13 cellular contexts compared by ENCODE assay signal in the genomic region with DNA sequence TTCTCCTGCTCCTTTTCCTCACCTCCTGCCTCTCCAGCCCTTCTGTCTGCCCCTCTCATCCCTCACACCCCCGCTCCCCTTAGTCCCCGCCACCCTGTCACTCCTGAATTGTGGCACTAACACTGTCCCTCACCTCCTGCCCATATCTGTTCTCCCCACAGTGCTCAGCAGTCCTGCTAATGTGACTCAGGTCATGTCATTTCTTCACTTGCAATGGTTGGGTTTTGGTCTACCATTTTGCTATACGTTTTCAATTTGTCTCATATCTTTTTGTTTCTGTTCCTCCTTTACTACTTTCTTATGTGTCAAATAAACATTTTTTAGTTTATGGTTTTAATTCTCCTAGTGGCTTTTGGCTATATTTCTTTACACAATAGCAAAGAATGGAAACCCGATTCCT. TPM values are rescaled to one million over a fixed set of nuclear protein-coding genes. Genes with fewer than 3 reads are reported as not detected.
A peak's percentile ranks its signal among the peaks of the same experiment; 100 is the strongest.
DNase-seq lines count a peak whose midpoint lies in the region; ATAC-seq, FAIRE-seq and TF ChIP-seq lines count a peak whose summit lies in the region.
"Had no signal": no experiment of that assay in that cellular context is flagged by ENCODE, and none has a peak within 500 bp of the region (broad histone marks: within the 10 kb centered on the region; RNA-seq: fewer than 3 reads in every experiment).

No MANE protein-coding gene starts in this region.

- POLR2A ChIA-PET in naive thymus-derived CD8-positive, alpha-beta T cell (lab: Charles Lee), result interaction anchor here (0.8 to 2.6 kb wide), 13 partner anchors 8 to 1613 kb away, joined by 3 to 30 read pairs (median 4); partner anchors contain the start of gene HLA-C
- POLR2A ChIA-PET in SK-N-SH (lab: Yijun Ruan, JAX), result no interaction called here

- CTCF ChIA-PET in SK-N-SH (lab: Yijun Ruan, JAX), result interaction anchor here (1.0 kb wide), 1 partner anchor 8 kb away, joined by 4 read pairs; no protein-coding TSS in a partner anchor

- H3K4me1 ChIP-seq in kidney (ENCODE audit: control insufficient read depth in 1 of 2, insufficient read depth in 1 of 2, low read depth in 1 of 2, low read length in 2 of 2), result peaks cover 0 to 12% of the 10 kb centered on the region in 2 donors
- no peaks in the 10 kb centered on the region; a peak in 1 of 4 replicates for H3K4me1 ChIP-seq in SK-N-SH (ENCODE audit: control insufficient read depth in 1 of 2, insufficient read depth in 2 of 2, low read depth in 1 of 2, low read length in 1 of 2)
- H3K4me1 ChIP-seq: right lobe of liver had no signal

- TF ChIP-seq POLR2A in GM19193 (IDR thresholded peaks at IDR 0.05; ENCODE audit: extremely low read depth, insufficient read depth, insufficient read length), result peak; percentile 22

- no peaks in the 10 kb centered on the region for H3F3A ChIP-seq in SK-N-SH (replicated peaks; ENCODE audit: insufficient read depth)

- H3K27ac ChIP-seq in kidney (ENCODE audit: low read depth in 2 of 2, low read length in 2 of 2), result no peak overlapping the region
- H3K27ac ChIP-seq in SK-N-SH (ENCODE audit: low read depth in 2 of 2, low read length in 1 of 2), result no peak overlapping the region

- H3K79me2 ChIP-seq in SK-N-SH (ENCODE audit: insufficient read depth), result no peaks in the 10 kb centered on the region

- ATAC-seq in naive thymus-derived CD8-positive, alpha-beta T cell, result no peak
- no peak for ATAC-seq in GM21723 (IDR thresholded peaks at IDR 0.05; ENCODE audit: unreplicated experiment)

- H3K36me3 Mint-ChIP-seq in activated T-helper 2 cell treated with anti-CD3 and anti-CD28 coated beads, Interferon-gamma antibody, Interleukin-2, Interleukin-4, amounts not matched to agents 10 μg/mL and 5 μg/mL and 100 μg/mL, durations not matched to agents 14 hours and 24 hours and 36 hours (ENCODE audit: low read depth), result peaks cover 48% of the 10 kb centered on the region
- peaks cover 21 to 37% (median 33%) of the 10 kb centered on the region in 3 donors for H3K36me3 Mint-ChIP-seq in naive thymus-derived CD8-positive, alpha-beta T cell

- FAIRE-seq in kidney (lab: Jason Lieb, UNC), result no peak

- H3K9ac ChIP-seq in kidney (ENCODE audit: low read length in 2 of 2) (no peak overlapping the region), SK-N-SH (no peak overlapping the region)

- 6% methylated on average over 4 of the region's 4 CpGs for WGBS in SK-N-SH (ENCODE audit: low lambda C conversion rate)

- H3K27me3 ChIP-seq in SK-N-SH (ENCODE audit: insufficient read depth), result peaks cover 8% of the 10 kb centered on the region; the same call in 1 of the 2 replicates
- H3K27me3 ChIP-seq: right lobe of liver had no signal

- peak overlapping the region; percentile 96 for H3K27ac Mint-ChIP-seq in activated T-helper 2 cell treated with anti-CD3 and anti-CD28 coated beads, Interferon-gamma antibody, Interleukin-2, Interleukin-4, amounts not matched to agents 10 μg/mL and 5 μg/mL and 100 μg/mL, durations not matched to agents 14 hours and 24 hours and 36 hours
- peak overlapping the region; percentile 100 for H3K27ac Mint-ChIP-seq in naive thymus-derived CD8-positive, alpha-beta T cell

- H3K36me3 ChIP-seq in kidney (ENCODE audit: control insufficient read depth in 1 of 2, insufficient read depth in 2 of 2, low read length in 2 of 2) (peaks cover 3 to 6% of the 10 kb centered on the region in 2 donors), SK-N-SH (replicated peaks in 1 of 2; ENCODE audit: control insufficient read depth in 1 of 2, insufficient read depth in 2 of 2, low read length in 1 of 2) (no peaks in the 10 kb centered on the region)

- intact Hi-C loops in activated T-helper 2 cell treated with anti-CD3 and anti-CD28 coated beads, Interferon-gamma antibody, Interleukin-2, Interleukin-4, amounts not matched to agents 10 μg/mL and 5 μg/mL and 100 μg/mL, durations not matched to agents 14 hours and 24 hours and 36 hours (cut with micrococcal nuclease), result no loop called here
- intact Hi-C loops in kidney (cut with DNase I), result no loop called here

- H3K4me3 ChIP-seq in kidney (ENCODE audit: low read length in 2 of 2) (no peak overlapping the region), SK-N-SH (ENCODE audit: low read depth in 2 of 2, low read length in 1 of 2) (no peak overlapping the region)

- DNase-seq in CD1c-positive myeloid dendritic cell (ENCODE audit: extremely low spot score) (peak; percentile 20), kidney (no peak), T1000 (lab: John Stamatoyannopoulos, UW) (no peak), SK-N-SH (no peak)
- DNase-seq in activated T-helper 2 cell treated with anti-CD3 and anti-CD28 coated beads, Interferon-gamma antibody, Interleukin-2, Interleukin-4, amounts not matched to agents 10 μg/mL and 5 μg/mL and 100 μg/mL, durations not matched to agents 14 hours and 24 hours and 36 hours (ENCODE audit: low spot score), result no peak
- DNase-seq in naive thymus-derived CD8-positive, alpha-beta T cell, result no peak
- DNase-seq: adrenal gland; C1 segment of cervical spinal cord; dermis blood vessel endothelial cell; right lobe of liver; stimulated activated CD4-positive, alpha-beta T cell treated with anti-CD3 and anti-CD28 coated beads, Interleukin-4, amount 100 ng/mL, for 4 hours had no signal

- H3K9me2 ChIP-seq in SK-N-SH, result no peaks in the 10 kb centered on the region

- H3K27me3 Mint-ChIP-seq in activated T-helper 2 cell treated with anti-CD3 and anti-CD28 coated beads, Interferon-gamma antibody, Interleukin-2, Interleukin-4, amounts not matched to agents 10 μg/mL and 5 μg/mL and 100 μg/mL, durations not matched to agents 14 hours and 24 hours and 36 hours (ENCODE audit: low read depth), result peaks cover 22% of the 10 kb centered on the region
- H3K27me3 Mint-ChIP-seq in naive thymus-derived CD8-positive, alpha-beta T cell, result peaks cover 0 to 3% (median 0%) of the 10 kb centered on the region in 5 donors

- peaks cover 35% of the 10 kb centered on the region for H3K4me1 Mint-ChIP-seq in activated T-helper 2 cell treated with anti-CD3 and anti-CD28 coated beads, Interferon-gamma antibody, Interleukin-2, Interleukin-4, amounts not matched to agents 10 μg/mL and 5 μg/mL and 100 μg/mL, durations not matched to agents 14 hours and 24 hours and 36 hours (ENCODE audit: low read depth)
- H3K4me1 Mint-ChIP-seq in naive thymus-derived CD8-positive, alpha-beta T cell, result peaks cover 35 to 53% (median 45%) of the 10 kb centered on the region in 4 donors

- no peak for TF ChIP-seq RAD21 in SK-N-SH (IDR thresholded peaks at IDR 0.05; ENCODE audit: low read length)

- no peaks in the 10 kb centered on the region for H4K20me1 ChIP-seq in SK-N-SH (ENCODE audit: insufficient read depth)

- H2AFZ ChIP-seq in SK-N-SH (ENCODE audit: low read depth), result no peak overlapping the region

- peak overlapping the region; percentile 93 for H3K4me3 Mint-ChIP-seq in activated T-helper 2 cell treated with anti-CD3 and anti-CD28 coated beads, Interferon-gamma antibody, Interleukin-2, Interleukin-4, amounts not matched to agents 10 μg/mL and 5 μg/mL and 100 μg/mL, durations not matched to agents 14 hours and 24 hours and 36 hours (ENCODE audit: low read depth)
- peak overlapping the region; percentile 97 to 100 (median 99) for H3K4me3 Mint-ChIP-seq in naive thymus-derived CD8-positive, alpha-beta T cell

- H3K9me3 ChIP-seq in kidney (ENCODE audit: control insufficient read depth in 1 of 2, low read length in 2 of 2), result no peaks in the 10 kb centered on the region
- no peaks in the 10 kb centered on the region for H3K9me3 ChIP-seq in SK-N-SH
- H3K9me3 ChIP-seq: adrenal gland, right lobe of liver had no signal

- no peak for TF ChIP-seq EP300 in SK-N-SH (IDR thresholded peaks at IDR 0.05; ENCODE audit: borderline replicate concordance in 1 of 2, low read depth in 1 of 2, low read length in 1 of 2)

- no peak for TF ChIP-seq CTCF in kidney (IDR thresholded peaks at IDR 0.05; ENCODE audit: borderline replicate concordance, extremely low read depth, insufficient read depth)
- no peak for TF ChIP-seq CTCF in SK-N-SH (IDR thresholded peaks at IDR 0.05)

- no peak overlapping the region for H3K4me2 ChIP-seq in SK-N-SH

- H3K9me3 Mint-ChIP-seq in activated T-helper 2 cell treated with anti-CD3 and anti-CD28 coated beads, Interferon-gamma antibody, Interleukin-2, Interleukin-4, amounts not matched to agents 10 μg/mL and 5 μg/mL and 100 μg/mL, durations not matched to agents 14 hours and 24 hours and 36 hours, result peaks cover 9% of the 10 kb centered on the region
- peaks cover 0 to 11% (median 0%) of the 10 kb centered on the region in 9 donors for H3K9me3 Mint-ChIP-seq in naive thymus-derived CD8-positive, alpha-beta T cell

TF ChIP-seq in SK-N-SH, 30 proteins besides CTCF, POLR2A, EP300 and RAD21 (continues in another document):
- TF ChIP-seq TAF1 (IDR thresholded peaks at IDR 0.05; ENCODE audit: borderline replicate concordance, low read depth, low read length) (no peak), FOXJ3 (CRISPR knock-in tag; IDR thresholded peaks at IDR 0.05) (no peak), USF2 (IDR thresholded peaks at IDR 0.05; ENCODE audit: borderline replicate concordance, low read depth, low read length) (no peak)

RNA-seq across cellular contexts. Expression of gene HLA-B, which starts 1.3 kb away (rescaled TPM):
- 3,580 and 3,693 TPM in 2 replicates for total RNA-seq in activated T-helper 2 cell treated with anti-CD3 and anti-CD28 coated beads, Interferon-gamma antibody, Interleukin-2, Interleukin-4, amounts not matched to agents 10 μg/mL and 5 μg/mL and 100 μg/mL, durations not matched to agents 14 hours and 24 hours and 36 hours
- total RNA-seq in naive thymus-derived CD8-positive, alpha-beta T cell, result 1,000 to 10,000 TPM; 5,337 to 5,382 TPM
- polyA plus RNA-seq in naive thymus-derived CD8-positive, alpha-beta T cell, result 1,000 to 10,000 TPM; 5,978 to 8,548 (median 7,722) TPM
- 1,532 TPM for total RNA-seq in kidney
- 1,348 TPM for polyA plus RNA-seq in kidney (ENCODE audit: insufficient read depth, low read depth, low replicate concordance)
- 18.7 and 18.9 TPM in 2 replicates for polyA plus RNA-seq in SK-N-SH (2012; rRNA removed)
- 8.7 and 12.4 TPM in 2 replicates for polyA plus RNA-seq in SK-N-SH (2012; cell fraction: cytosol; rRNA removed)
- 20.5 and 24.9 TPM in 2 replicates for polyA plus RNA-seq in SK-N-SH (2012; cell fraction: nucleus; rRNA removed)

RNA-seq across cellular contexts. Expression of gene MICA, which starts 45.1 kb away (rescaled TPM):
- total RNA-seq in activated T-helper 2 cell treated with anti-CD3 and anti-CD28 coated beads, Interferon-gamma antibody, Interleukin-2, Interleukin-4, amounts not matched to agents 10 μg/mL and 5 μg/mL and 100 μg/mL, durations not matched to agents 14 hours and 24 hours and 36 hours, result 5.6 and 6.0 TPM in 2 replicates
- total RNA-seq in naive thymus-derived CD8-positive, alpha-beta T cell, result 10 to 100 TPM; 21.0 to 21.9 TPM
- 1 to 10 TPM; 3.7 to 5.8 (median 5.5) TPM for polyA plus RNA-seq in naive thymus-derived CD8-positive, alpha-beta T cell
- total RNA-seq in kidney, result 27.5 TPM
- polyA plus RNA-seq in kidney (ENCODE audit: insufficient read depth, low read depth, low replicate concordance), result 34.7 TPM
- polyA plus RNA-seq in SK-N-SH (2012; rRNA removed), result 28.8 and 32.7 TPM in 2 replicates
- polyA plus RNA-seq in SK-N-SH (2012; cell fraction: cytosol; rRNA removed), result 21.3 and 23.5 TPM in 2 replicates
- polyA plus RNA-seq in SK-N-SH (2012; cell fraction: nucleus; rRNA removed), result 49.4 and 51.3 TPM in 2 replicates
